ENCODE assay signal across 8 cellular contexts in the genomic region with DNA sequence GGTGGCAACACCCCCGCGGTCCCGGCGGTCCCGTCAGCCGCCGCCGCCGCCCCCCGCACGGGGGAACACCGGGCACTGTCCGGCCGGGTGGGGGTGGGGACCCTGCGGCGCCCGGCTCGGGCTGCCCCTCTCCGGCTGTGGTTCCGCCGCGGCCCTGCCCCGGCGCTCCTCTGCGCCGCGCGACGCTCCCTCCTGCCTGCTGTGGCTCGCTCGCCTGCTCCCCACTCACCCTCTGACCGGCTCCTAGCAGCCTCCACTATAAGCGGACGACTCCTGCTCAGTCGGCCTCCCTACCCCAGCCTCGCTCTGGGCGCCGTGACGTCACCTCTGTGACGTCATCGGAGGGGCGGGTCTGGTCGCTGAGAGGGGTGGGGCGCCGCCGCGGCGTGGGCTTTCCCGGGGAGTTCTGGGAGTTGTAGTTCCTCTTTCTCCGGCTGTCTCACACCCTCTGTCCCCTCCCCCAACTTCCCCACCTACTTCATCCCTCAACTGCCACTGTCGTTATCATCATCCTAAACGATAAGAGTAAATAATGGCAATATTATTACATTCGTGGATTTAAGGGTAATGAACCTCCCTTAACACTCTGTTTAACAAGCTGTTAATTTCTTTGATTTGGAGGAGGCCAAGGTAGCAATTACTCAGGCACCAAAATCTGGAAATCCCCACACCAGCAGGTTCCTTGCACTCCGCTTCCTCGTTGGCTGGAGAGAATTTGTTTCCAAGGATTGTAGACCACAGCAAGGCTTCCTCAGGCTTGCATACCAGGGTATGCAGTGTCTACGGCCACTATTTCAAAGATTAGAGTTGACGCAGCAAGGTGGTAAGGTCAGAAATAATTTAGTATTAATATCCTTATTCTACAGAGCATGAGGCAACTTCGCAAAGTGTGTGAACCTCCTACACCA. TPM values are rescaled to one million over a fixed set of nuclear protein-coding genes. Genes with fewer than 3 reads are reported as not detected.
A peak's percentile ranks its signal among the peaks of the same experiment; 100 is the strongest.
DNase-seq lines count a peak whose midpoint lies in the region; ATAC-seq and TF ChIP-seq lines count a peak whose summit lies in the region.

Gene UBE2H (minus strand): TSS at position 308 of the 908 bp plus-strand sequence. CDS start 405 bp downstream, outside the sequence.

- H3K27ac ChIP-seq in liver (ENCODE audit: low read depth in 1 of 2, low read length in 2 of 2): peak within 1 kb of the TSS; percentile 89 to 98

- 6% methylated on average over 58 of the region's 58 CpGs for WGBS in liver

- H3K27me3 ChIP-seq in BE2C (no peaks in the 10 kb centered on the region), liver (ENCODE audit: control insufficient read depth in 4 of 4, insufficient read depth in 4 of 4, low read length in 3 of 4) (no peaks in the 10 kb centered on the region)

- ATAC-seq in GM19324 (IDR thresholded peaks at IDR 0.05; ENCODE audit: low FRiP score, unreplicated experiment) (peak; percentile 77), HG03520 (IDR thresholded peaks at IDR 0.05; ENCODE audit: unreplicated experiment) (peak; percentile 43)

- no peaks in the 10 kb centered on the region for H3K4me1 ChIP-seq in BE2C
- H3K4me1 ChIP-seq in liver (ENCODE audit: control insufficient read depth in 4 of 4, insufficient read depth in 4 of 4, low read length in 3 of 4): peaks cover 8 to 31% (median 20%) of the 10 kb centered on the region in 4 donors

- peak within 1 kb of the TSS; percentile 95 for H3K4me3 ChIP-seq in BE2C (ENCODE audit: low read depth, low read length)
- peak within 1 kb of the TSS; percentile 55 to 94 (median 87) for H3K4me3 ChIP-seq in liver (ENCODE audit: low read depth in 1 of 3, low read length in 3 of 3)

- no peaks in the 10 kb centered on the region for H3K9me3 ChIP-seq in BE2C
- H3K9me3 ChIP-seq in liver (ENCODE audit: control insufficient read depth in 4 of 4, low read length in 3 of 4): no peaks in the 10 kb centered on the region

- H3K9ac ChIP-seq in liver (ENCODE audit: low read depth in 1 of 2, low read length in 2 of 2): peak within 1 kb of the TSS; percentile 90 to 92

- peak; percentile 93 for DNase-seq in BE2C
- peak; percentile 90 for DNase-seq in NCI-H748 treated with DMSO at 0.1 percent for 48 hours (lab: John Stamatoyannopoulos, UW)
- DNase-seq in activated CD4-positive, alpha-beta T cell treated with anti-CD3 and anti-CD28 coated beads, Interleukin-2, amount 50 U/mL, for 4 hours: peak; percentile 88
- peak; percentile 96 for DNase-seq in dermis blood vessel endothelial cell
- peak; percentile 92 for DNase-seq in stimulated activated CD4-positive, alpha-beta T cell treated with anti-CD3 and anti-CD28 coated beads, Interleukin-4, amount 100 ng/mL, for 1 hour

- TF ChIP-seq RAD21 in liver (IDR thresholded peaks at IDR 0.05): peak in 1 of 2 donors; percentile 11

- TF ChIP-seq CTCF in BE2C (IDR thresholded peaks at IDR 0.05; ENCODE audit: low read depth, low read length): no peak
- no peak for TF ChIP-seq CTCF in liver (IDR thresholded peaks at IDR 0.05; ENCODE audit: low read depth, low read length, missing input control)

- H3K36me3 ChIP-seq in BE2C: no peaks in the 10 kb centered on the region
- H3K36me3 ChIP-seq in liver (ENCODE audit: control insufficient read depth in 4 of 4, insufficient read depth in 3 of 4, low read depth in 1 of 4, low read length in 3 of 4): no peaks in the 10 kb centered on the region

TF ChIP-seq in liver, 16 proteins besides CTCF, POLR2A, EP300 and RAD21:
- TF ChIP-seq HNF4G (IDR thresholded peaks at IDR 0.05): no peak
- TF ChIP-seq, protein P1, sequence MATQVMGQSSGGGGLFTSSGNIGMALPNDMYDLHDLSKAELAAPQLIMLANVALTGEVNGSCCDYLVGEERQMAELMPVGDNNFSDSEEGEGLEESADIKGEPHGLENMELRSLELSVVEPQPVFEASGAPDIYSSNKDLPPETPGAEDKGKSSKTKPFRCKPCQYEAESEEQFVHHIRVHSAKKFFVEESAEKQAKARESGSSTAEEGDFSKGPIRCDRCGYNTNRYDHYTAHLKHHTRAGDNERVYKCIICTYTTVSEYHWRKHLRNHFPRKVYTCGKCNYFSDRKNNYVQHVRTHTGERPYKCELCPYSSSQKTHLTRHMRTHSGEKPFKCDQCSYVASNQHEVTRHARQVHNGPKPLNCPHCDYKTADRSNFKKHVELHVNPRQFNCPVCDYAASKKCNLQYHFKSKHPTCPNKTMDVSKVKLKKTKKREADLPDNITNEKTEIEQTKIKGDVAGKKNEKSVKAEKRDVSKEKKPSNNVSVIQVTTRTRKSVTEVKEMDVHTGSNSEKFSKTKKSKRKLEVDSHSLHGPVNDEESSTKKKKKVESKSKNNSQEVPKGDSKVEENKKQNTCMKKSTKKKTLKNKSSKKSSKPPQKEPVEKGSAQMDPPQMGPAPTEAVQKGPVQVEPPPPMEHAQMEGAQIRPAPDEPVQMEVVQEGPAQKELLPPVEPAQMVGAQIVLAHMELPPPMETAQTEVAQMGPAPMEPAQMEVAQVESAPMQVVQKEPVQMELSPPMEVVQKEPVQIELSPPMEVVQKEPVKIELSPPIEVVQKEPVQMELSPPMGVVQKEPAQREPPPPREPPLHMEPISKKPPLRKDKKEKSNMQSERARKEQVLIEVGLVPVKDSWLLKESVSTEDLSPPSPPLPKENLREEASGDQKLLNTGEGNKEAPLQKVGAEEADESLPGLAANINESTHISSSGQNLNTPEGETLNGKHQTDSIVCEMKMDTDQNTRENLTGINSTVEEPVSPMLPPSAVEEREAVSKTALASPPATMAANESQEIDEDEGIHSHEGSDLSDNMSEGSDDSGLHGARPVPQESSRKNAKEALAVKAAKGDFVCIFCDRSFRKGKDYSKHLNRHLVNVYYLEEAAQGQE (IDR thresholded peaks at IDR 0.05): peak; percentile 10
- peak; percentile 74 to 81 for TF ChIP-seq JUND (IDR thresholded peaks at IDR 0.05)
- TF ChIP-seq TAF1 (conservative IDR thresholded peaks at IDR 0.05): peak; percentile 32

RNA-seq across cellular contexts. Expression of gene UBE2H, which starts in this region (rescaled TPM):
- 63.3 TPM for polyA plus RNA-seq in BE2C (2012; ENCODE audit: insufficient read depth, insufficient read length, low read depth)
- total RNA-seq in dermis blood vessel endothelial cell (71.5 and 87.2 TPM in 2 replicates), liver (10 to 100 TPM; 35.1 to 84.2 TPM)
- 10 to 100 TPM; 11.9 to 12.3 TPM for polyA plus RNA-seq in liver

Comparison
In these comparisons a context has a peak if more than half of its experiments do, and no peak if none do; other contexts are left out.
1. Peak in every context shown above with its lines: DNase-seq, ATAC-seq, H3K4me3 ChIP-seq and H3K27ac ChIP-seq.